ENCODE assay signal across 16 cellular contexts in genomic region chr3:13673207-13673606, GRCh38.
DNase-seq lines count a peak whose midpoint lies in the region; ATAC-seq, FAIRE-seq and TF ChIP-seq lines count a peak whose summit lies in the region.
"Had no signal": no experiment of that assay in that cellular context is flagged by ENCODE, and none has a peak within 500 bp of the region (broad histone marks: within the 10 kb centered on the region; RNA-seq: fewer than 3 reads in every experiment).

No MANE protein-coding gene starts in this region.

- no peaks in the 10 kb centered on the region for H3K4me1 ChIP-seq in HEK293 (ENCODE audit: control insufficient read depth, insufficient read depth, low read length)
- no peaks in the 10 kb centered on the region for H3K4me1 ChIP-seq in keratinocyte (ENCODE audit: control insufficient read depth, extremely low read depth, insufficient read depth, low read length)
- no peaks in the 10 kb centered on the region for H3K4me1 ChIP-seq in CD8-positive, alpha-beta memory T cell (ENCODE audit: insufficient read depth, low read length)
- H3K4me1 ChIP-seq: parathyroid adenoma had no signal

- dilution Hi-C loops in keratinocyte (cut with MboI; ENCODE audit: extremely low pct_ligation_motif_present, low sequenced_read_pairs), result no loop called here

- H3K27me3 ChIP-seq in keratinocyte (ENCODE audit: control insufficient read depth, extremely low read depth, insufficient read depth, low read length), result peaks cover 18% of the 10 kb centered on the region
- no peaks in the 10 kb centered on the region for H3K27me3 ChIP-seq in CD8-positive, alpha-beta memory T cell (ENCODE audit: insufficient read depth, low read length, poor library complexity, severe bottlenecking)

- H3K79me2 ChIP-seq in keratinocyte (ENCODE audit: control insufficient read depth, insufficient read depth, low read length), result no peaks in the 10 kb centered on the region
- H3K79me2 ChIP-seq: parathyroid adenoma had no signal

- H3K27ac Mint-ChIP-seq in stimulated activated memory B cell treated with anti-CD40 and anti-IgM and Interleukin-4, amounts not matched to agents 10 μg/mL and 1 μg/mL and 100 μg/mL, for 72 hours, result no peak overlapping the region
- H3K27ac Mint-ChIP-seq in CD8-positive, alpha-beta memory T cell, result no peak overlapping the region
- H3K27ac Mint-ChIP-seq: activated naive CD4-positive, alpha-beta T cell treated with anti-CD3 and anti-CD28 coated beads, Interleukin-2, amount 50 U/mL, for 72 hours; CD4-positive, alpha-beta memory T cell had no signal

- H4K20me1 ChIP-seq in keratinocyte (ENCODE audit: control insufficient read depth, extremely low read depth, insufficient read depth, low read length), result no peaks in the 10 kb centered on the region

- CTCF ChIA-PET in HEK293 (lab: Yijun Ruan, JAX), result interaction anchor here (0.5 to 2.0 kb wide), 8 partner anchors 13 to 312 kb away, joined by 3 to 10 read pairs (median 4); no protein-coding TSS in a partner anchor
- CTCF ChIA-PET in CD8-positive, alpha-beta memory T cell (lab: Charles Lee), result interaction anchor here (0.7 to 1.1 kb wide), 2 partner anchors 11 to 13 kb away, joined by 3 to 4 read pairs; no protein-coding TSS in a partner anchor

- H3K9me3 Mint-ChIP-seq in stimulated activated memory B cell treated with anti-CD40 and anti-IgM and Interleukin-4, amounts not matched to agents 10 μg/mL and 1 μg/mL and 100 μg/mL, for 72 hours, result no peaks in the 10 kb centered on the region
- H3K9me3 Mint-ChIP-seq in CD8-positive, alpha-beta memory T cell, result no peaks in the 10 kb centered on the region
- H3K9me3 Mint-ChIP-seq: activated naive CD4-positive, alpha-beta T cell treated with anti-CD3 and anti-CD28 coated beads, Interleukin-2, amount 50 U/mL, for 72 hours; IgD-negative memory B cell had no signal

- POLR2A ChIA-PET in HEK293 (lab: Yijun Ruan, JAX), result no interaction called here
- POLR2A ChIA-PET in CD8-positive, alpha-beta memory T cell (lab: Charles Lee), result no interaction called here

- no peaks in the 10 kb centered on the region for H3K9me3 ChIP-seq in HEK293 (ENCODE audit: control insufficient read depth, insufficient read depth, low read depth, low read length)
- H3K9me3 ChIP-seq in keratinocyte (ENCODE audit: control insufficient read depth, low read depth, low read length), result no peaks in the 10 kb centered on the region
- no peaks in the 10 kb centered on the region for H3K9me3 ChIP-seq in CD8-positive, alpha-beta memory T cell (ENCODE audit: low read length)

- no peak overlapping the region for H3K4me3 Mint-ChIP-seq in stimulated activated memory B cell treated with anti-CD40 and anti-IgM and Interleukin-4, amounts not matched to agents 10 μg/mL and 1 μg/mL and 100 μg/mL, for 72 hours
- no peak overlapping the region for H3K4me3 Mint-ChIP-seq in CD8-positive, alpha-beta memory T cell
- H3K4me3 Mint-ChIP-seq: CD4-positive, alpha-beta memory T cell; IgD-negative memory B cell had no signal

- H3K4me3 ChIP-seq in HEK293 (ENCODE audit: low read depth, low read length), result no peak overlapping the region
- no peak overlapping the region for H3K4me3 ChIP-seq in WI38 (ENCODE audit: low read depth, low read length)
- H3K4me3 ChIP-seq in keratinocyte (ENCODE audit: control insufficient read depth in 2 of 3, extremely low read depth in 1 of 3, insufficient read depth in 2 of 3, low read depth in 1 of 3, low read length in 3 of 3), result no peak overlapping the region
- H3K4me3 ChIP-seq in CD8-positive, alpha-beta memory T cell (ENCODE audit: low read length), result no peak overlapping the region
- H3K4me3 ChIP-seq: dorsolateral prefrontal cortex had no signal

- no peak overlapping the region for H3K27ac ChIP-seq in C4-2B
- no peak overlapping the region for H3K27ac ChIP-seq in HEK293 (ENCODE audit: extremely low read depth, low read depth, low read length)
- H3K27ac ChIP-seq in keratinocyte (ENCODE audit: control insufficient read depth, insufficient read depth, low read length), result no peak overlapping the region
- H3K27ac ChIP-seq in CD8-positive, alpha-beta memory T cell (ENCODE audit: low read depth, low read length), result no peak overlapping the region
- H3K27ac ChIP-seq: dorsolateral prefrontal cortex, parathyroid adenoma had no signal

- H3K36me3 Mint-ChIP-seq in stimulated activated memory B cell treated with anti-CD40 and anti-IgM and Interleukin-4, amounts not matched to agents 10 μg/mL and 1 μg/mL and 100 μg/mL, for 72 hours, result no peaks in the 10 kb centered on the region
- no peaks in the 10 kb centered on the region for H3K36me3 Mint-ChIP-seq in CD8-positive, alpha-beta memory T cell
- H3K36me3 Mint-ChIP-seq: activated naive CD4-positive, alpha-beta T cell treated with anti-CD3 and anti-CD28 coated beads, Interleukin-2, amount 50 U/mL, for 72 hours; CD4-positive, alpha-beta memory T cell; IgD-negative memory B cell had no signal

- no peak for DNase-seq in keratinocyte (ENCODE audit: low read depth, low spot score)
- no peak for DNase-seq in NOMO-1 treated with DMSO at 0.1 percent for 48 hours (lab: John Stamatoyannopoulos, UW; ENCODE audit: unreplicated experiment)
- DNase-seq in germinal center (ENCODE audit: low spot score), result no peak
- DNase-seq in CD8-positive, alpha-beta memory T cell, result no peak
- DNase-seq: CD4-positive, alpha-beta memory T cell; dorsolateral prefrontal cortex; stimulated activated CD4-positive, alpha-beta T cell treated with anti-CD3 and anti-CD28 coated beads, Interleukin-2, amount 100 ng/mL, for 24 hours; stimulated activated naive CD4-positive, alpha-beta T cell had no signal

- peak; percentile 51; the same call in 1 of the 2 replicates for TF ChIP-seq CTCF in C4-2B (conservative IDR thresholded peaks at IDR 0.05)
- 0 out of 2 replicates have a peak, but pooled peaks have one; percentile 14 for TF ChIP-seq CTCF in HEK293 (tag by site-specific recombination; IDR thresholded peaks at IDR 0.05)
- peak; percentile 11; the same call in 1 of the 2 replicates for TF ChIP-seq CTCF in WI38 (IDR thresholded peaks at IDR 0.05; ENCODE audit: low read depth, low read length)
- TF ChIP-seq CTCF in keratinocyte (optimal IDR thresholded peaks at IDR 0.05 in 1 of 3, IDR thresholded peaks at IDR 0.05 in 1 of 3, conservative IDR thresholded peaks at IDR 0.05 in 1 of 3; ENCODE audit: extremely low read depth in 1 of 3, insufficient read depth in 2 of 3, low read length in 3 of 3), result peak; percentile 39 to 43 (median 43)

- H3K9me1 ChIP-seq in keratinocyte (ENCODE audit: control insufficient read depth, extremely low read depth, insufficient read depth, low read length), result no peaks in the 10 kb centered on the region

- no peak for FAIRE-seq in keratinocyte (lab: Jason Lieb, UNC)
- FAIRE-seq: H54 had no signal

- H3K4me1 Mint-ChIP-seq in stimulated activated memory B cell treated with anti-CD40 and anti-IgM and Interleukin-4, amounts not matched to agents 10 μg/mL and 1 μg/mL and 100 μg/mL, for 72 hours, result no peaks in the 10 kb centered on the region
- H3K4me1 Mint-ChIP-seq in CD8-positive, alpha-beta memory T cell, result no peaks in the 10 kb centered on the region
- H3K4me1 Mint-ChIP-seq: IgD-negative memory B cell had no signal

- H2AFZ ChIP-seq in keratinocyte (ENCODE audit: control insufficient read depth, low read length), result no peak overlapping the region
- H2AFZ ChIP-seq: parathyroid adenoma had no signal

- no peaks in the 10 kb centered on the region for H3K36me3 ChIP-seq in HEK293 (ENCODE audit: control insufficient read depth in 2 of 2, insufficient read depth in 1 of 2, low read length in 2 of 2)
- H3K36me3 ChIP-seq in keratinocyte (ENCODE audit: control insufficient read depth in 2 of 2, extremely low read depth in 1 of 2, insufficient read depth in 2 of 2, low read length in 2 of 2), result no peaks in the 10 kb centered on the region
- no peaks in the 10 kb centered on the region for H3K36me3 ChIP-seq in CD8-positive, alpha-beta memory T cell (ENCODE audit: insufficient read depth, low read length)

- H3K27me3 Mint-ChIP-seq in stimulated activated memory B cell treated with anti-CD40 and anti-IgM and Interleukin-4, amounts not matched to agents 10 μg/mL and 1 μg/mL and 100 μg/mL, for 72 hours, result peaks cover 37% of the 10 kb centered on the region
- peaks cover 28 to 36% of the 10 kb centered on the region in 2 donors for H3K27me3 Mint-ChIP-seq in CD8-positive, alpha-beta memory T cell

- no peak overlapping the region for H3K9ac ChIP-seq in keratinocyte (ENCODE audit: control insufficient read depth, extremely low read depth, insufficient read depth, low read length)
- H3K9ac ChIP-seq: parathyroid adenoma had no signal

- no peak for ATAC-seq in stimulated activated memory B cell treated with anti-CD40 and anti-IgM and Interleukin-4, amounts not matched to agents 10 μg/mL and 1 μg/mL and 100 μg/mL, for 72 hours
- ATAC-seq: activated naive CD4-positive, alpha-beta T cell treated with anti-CD3 and anti-CD28 coated beads, Interleukin-2, amount 50 U/mL, for 72 hours had no signal

- H3K4me2 ChIP-seq in keratinocyte (ENCODE audit: control insufficient read depth, extremely low read depth, insufficient read depth, low read depth, low read length), result no peak overlapping the region

TF ChIP-seq in HEK293, 187 proteins besides CTCF, POLR2A, EP300 and RAD21 (continues in another document):
- TF ChIP-seq ZNF626 (tag by site-specific recombination; IDR thresholded peaks at IDR 0.05), result no peak
- TF ChIP-seq PATZ1 (tag by site-specific recombination; IDR thresholded peaks at IDR 0.05), result no peak
- no peak for TF ChIP-seq SP2 (tag by site-specific recombination; IDR thresholded peaks at IDR 0.05)
- TF ChIP-seq ZNF416 (tag by site-specific recombination; IDR thresholded peaks at IDR 0.05), result no peak
- no peak for TF ChIP-seq ZNF776 (tag by site-specific recombination; IDR thresholded peaks at IDR 0.05; ENCODE audit: borderline replicate concordance)
- no peak for TF ChIP-seq ZNF221 (tag by site-specific recombination; IDR thresholded peaks at IDR 0.05; ENCODE audit: borderline replicate concordance)
- no peak for TF ChIP-seq ZXDB (tag by site-specific recombination; IDR thresholded peaks at IDR 0.05)
- TF ChIP-seq ZBTB1 (tag by site-specific recombination; IDR thresholded peaks at IDR 0.05), result no peak
- TF ChIP-seq ZNF133 (tag by site-specific recombination; IDR thresholded peaks at IDR 0.05), result no peak
